9 cellular contexts compared by ENCODE assay signal in genomic region chr9:114616684-114617520, GRCh38. TPM values are rescaled to one million over a fixed set of nuclear protein-coding genes. Genes with fewer than 3 reads are reported as not detected.
DNase-seq lines count a peak whose midpoint lies in the region; ATAC-seq and TF ChIP-seq lines count a peak whose summit lies in the region.
"Had no signal": no experiment of that assay in that cellular context is flagged by ENCODE, and none has a peak within 500 bp of the region (broad histone marks: within the 10 kb centered on the region; RNA-seq: fewer than 3 reads in every experiment).

No MANE protein-coding gene starts in this region.

- H3K36me3 Mint-ChIP-seq in IgD-negative memory B cell, result peaks cover 6% of the 10 kb centered on the region
- H3K36me3 Mint-ChIP-seq in neural crest cell (ENCODE audit: low read depth), result peaks cover 3% of the 10 kb centered on the region

- peaks cover 47 to 62% (median 57%) of the 10 kb centered on the region in 3 donors for H3K4me1 Mint-ChIP-seq in IgD-negative memory B cell
- peaks cover 16% of the 10 kb centered on the region for H3K4me1 Mint-ChIP-seq in neural crest cell

- H3K9me3 Mint-ChIP-seq in IgD-negative memory B cell, result no peaks in the 10 kb centered on the region
- no peaks in the 10 kb centered on the region for H3K9me3 Mint-ChIP-seq in neural crest cell

- no peak for TF ChIP-seq CTCF in GM13977 (IDR thresholded peaks at IDR 0.05; ENCODE audit: extremely low read depth, insufficient read depth, missing control alignments)
- TF ChIP-seq CTCF in neural crest cell (conservative IDR thresholded peaks at IDR 0.05), result no peak

- H3K4me3 Mint-ChIP-seq in IgD-negative memory B cell (peak overlapping the region; percentile 54 to 96 (median 92)), neural crest cell (no peak overlapping the region)

- H3K27ac Mint-ChIP-seq in IgD-negative memory B cell (peak overlapping the region; percentile 95 to 99 (median 98)), neural crest cell (ENCODE audit: unreplicated experiment) (peak overlapping the region; percentile 12)

- H3K27me3 Mint-ChIP-seq in IgD-negative memory B cell (no peaks in the 10 kb centered on the region), neural crest cell (ENCODE audit: low read depth) (no peaks in the 10 kb centered on the region)

- peak; percentile 56 for DNase-seq in GM13977 (ENCODE audit: low spot score)
- DNase-seq in neural crest cell (ENCODE audit: low read depth, low spot score), result no peak
- no peak for DNase-seq in NCI-H82 (lab: John Stamatoyannopoulos, UW)
- no peak for DNase-seq in NCI-H2227 treated with DMSO at 0.1 percent for 48 hours (lab: John Stamatoyannopoulos, UW)
- DNase-seq in HuH-7.5 (ENCODE audit: low spot score), result no peak

- in situ Hi-C loops in GM13977 (cut with MboI; ENCODE audit: low pct_unique_long_range_greater_than_20kb, low sequenced_read_pairs, unreplicated experiment), result no loop called here

- peak overlapping the region; percentile 22 for H3K27ac ChIP-seq in angular gyrus (ENCODE audit: low read depth, low read length)

- peak; percentile 67 for ATAC-seq in GM21423 (IDR thresholded peaks at IDR 0.05; ENCODE audit: unreplicated experiment)

RNA-seq across cellular contexts. Expression of gene TMEM268, which starts 5.8 kb away (rescaled TPM):
- 15.9 TPM for polyA plus RNA-seq in IgD-negative memory B cell
- total RNA-seq in neural crest cell, result 9.3 and 9.8 TPM in 2 replicates

RNA-seq across cellular contexts. Expression of gene ATP6V1G1, which starts 29.3 kb away (rescaled TPM):
- polyA plus RNA-seq in IgD-negative memory B cell, result 361 TPM
- total RNA-seq in neural crest cell, result 111 and 112 TPM in 2 replicates

RNA-seq across cellular contexts. Expression of gene TEX53, which starts 40.7 kb away (rescaled TPM):
- not detected for polyA plus RNA-seq in IgD-negative memory B cell
- not detected in 2 replicates for total RNA-seq in neural crest cell
- polyA plus RNA-seq: esophagus had no signal
